8 cellular contexts compared by ENCODE assay signal in the genomic region with DNA sequence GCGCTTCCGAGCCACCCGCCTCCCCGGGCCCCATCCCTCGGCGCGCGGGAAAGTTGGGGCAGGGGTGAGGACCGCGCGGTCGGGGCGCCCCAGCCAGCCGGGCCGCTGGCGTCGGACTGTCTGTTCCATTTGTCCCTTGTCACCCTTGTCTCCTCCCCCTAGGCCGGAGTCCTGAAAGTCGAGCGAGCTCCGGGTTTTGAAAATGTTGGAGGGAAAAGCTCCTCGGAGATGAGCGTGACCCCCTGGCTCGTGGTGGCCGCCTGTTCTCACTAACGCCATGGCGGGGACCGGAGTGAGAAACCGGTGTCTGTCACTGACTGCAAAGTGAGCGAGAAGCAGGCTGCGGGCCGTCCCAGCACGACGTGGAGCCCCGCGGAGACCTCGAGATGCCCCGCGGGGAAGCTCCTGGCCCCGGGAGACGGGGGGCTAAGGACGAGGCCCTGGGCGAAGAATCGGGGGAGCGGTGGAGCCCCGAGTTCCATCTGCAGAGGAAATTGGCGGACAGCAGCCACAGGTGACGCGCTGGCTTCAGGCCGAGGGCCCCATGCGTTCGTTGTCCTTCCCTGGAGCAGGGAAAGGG. TPM values are rescaled to one million over a fixed set of nuclear protein-coding genes. Genes with fewer than 3 reads are reported as not detected.
DNase-seq lines count a peak whose midpoint lies in the region; ATAC-seq and TF ChIP-seq lines count a peak whose summit lies in the region.

No MANE protein-coding gene starts in this region.

- no peaks in the 10 kb centered on the region for H3K27me3 Mint-ChIP-seq in T-cell
- peaks cover 5% of the 10 kb centered on the region for H3K27me3 Mint-ChIP-seq in glutamatergic neuron (ENCODE audit: unreplicated experiment)

- H3K27ac Mint-ChIP-seq in T-cell: no peak overlapping the region
- H3K27ac Mint-ChIP-seq in glutamatergic neuron (ENCODE audit: unreplicated experiment): no peak overlapping the region

- TF ChIP-seq CTCF in glutamatergic neuron (IDR thresholded peaks at IDR 0.05; ENCODE audit: partially characterized antibody, unreplicated experiment): no peak

- peak overlapping the region; percentile 43 to 59 (median 48) for H3K4me3 Mint-ChIP-seq in T-cell
- H3K4me3 Mint-ChIP-seq in glutamatergic neuron (ENCODE audit: unreplicated experiment): no peak overlapping the region

- no peak for ATAC-seq in T-cell (replicated peaks in 1 of 4)

- H3K36me3 Mint-ChIP-seq in T-cell (peaks cover 16% of the 10 kb centered on the region), glutamatergic neuron (ENCODE audit: unreplicated experiment) (peaks cover 11% of the 10 kb centered on the region)

- peaks cover 24 to 30% (median 29%) of the 10 kb centered on the region in 3 donors for H3K4me1 Mint-ChIP-seq in T-cell
- no peaks in the 10 kb centered on the region for H3K4me1 Mint-ChIP-seq in glutamatergic neuron (ENCODE audit: low read depth, unreplicated experiment)

- H3K9me3 Mint-ChIP-seq in T-cell (no peaks in the 10 kb centered on the region), glutamatergic neuron (ENCODE audit: unreplicated experiment) (peaks cover 4% of the 10 kb centered on the region)

- POLR2A ChIA-PET in T-cell (lab: Charles Lee): interaction anchor here in 1 of 2 donors (0.5 kb wide), 1 partner anchor 19 kb away, joined by 3 read pairs; no protein-coding TSS in a partner anchor

- CTCF ChIA-PET in T-cell (lab: Charles Lee): no interaction called here

- peak; percentile 50 for DNase-seq in DMS79 (lab: John Stamatoyannopoulos, UW)
- DNase-seq in T-cell: peak in 2 of 34 experiments; percentile 7 to 10
- DNase-seq in glutamatergic neuron: peak; percentile 26
- peak; percentile 45 for DNase-seq in putamen (ENCODE audit: low spot score)
- DNase-seq in hepatic stellate cell (ENCODE audit: low spot score): no peak
- DNase-seq in KG1 (lab: John Stamatoyannopoulos, UW): no peak
- no peak for DNase-seq in NCI-H2029 (lab: John Stamatoyannopoulos, UW)
- DNase-seq in glomerular visceral epithelial cell (ENCODE audit: extremely low spot score): no peak

RNA-seq across cellular contexts. Expression of gene PER3, which starts 0.5 kb away (rescaled TPM):
- total RNA-seq in T-cell: 10 to 100 TPM in 1 of 5 donors, 1 to 10 TPM in 4; 4.2 to 13.5 (median 7.4) TPM
- 3.6 TPM for total RNA-seq in glutamatergic neuron (ENCODE audit: unreplicated experiment)

RNA-seq across cellular contexts. Expression of gene VAMP3, which starts 13.5 kb away (rescaled TPM):
- 10 to 100 TPM; 39.2 to 57.3 (median 53.3) TPM for total RNA-seq in T-cell
- 21.3 TPM for total RNA-seq in glutamatergic neuron (ENCODE audit: unreplicated experiment)

Comparison
In these comparisons a context has a peak if more than half of its experiments do, and no peak if none do; other contexts are left out.
1. DNase-seq: peak in DMS79 (single experiment), glutamatergic neuron (single experiment) and putamen (single experiment); none in hepatic stellate cell (single experiment), KG1 (single experiment), NCI-H2029 (single experiment) and glomerular visceral epithelial cell (single experiment).